Comparison of ENCODE assay signal across 1 cellular context in genomic region chr13:40789275-40790231, GRCh38.
TF ChIP-seq lines count a peak whose summit lies in the region.

SLC25A15 (plus strand) TSS chr13:40789611; CDS start chr13:40793227, 3,616 bp downstream.

TF ChIP-seq in HepG2, 621 proteins besides CTCF, POLR2A, EP300 and RAD21 (continued from another document and continues in another):
- TF ChIP-seq RFXAP (CRISPR knock-in tag; IDR thresholded peaks at IDR 0.05; ENCODE audit: borderline replicate concordance) (peak; percentile 59; the same call in 1 of the 2 replicates), PBX3 (CRISPR knock-in tag; IDR thresholded peaks at IDR 0.05; ENCODE audit: borderline replicate concordance) (no peak), HNF1B (CRISPR knock-in tag; IDR thresholded peaks at IDR 0.05) (no peak), SMC3 (IDR thresholded peaks at IDR 0.05; ENCODE audit: low read length) (no peak), ZFP36L2 (CRISPR knock-in tag; IDR thresholded peaks at IDR 0.05) (no peak), ZBTB1 (CRISPR knock-in tag; IDR thresholded peaks at IDR 0.05; ENCODE audit: borderline replicate concordance) (no peak), ZNF3 (CRISPR knock-in tag; IDR thresholded peaks at IDR 0.05) (no peak), ZNF644 (CRISPR knock-in tag; IDR thresholded peaks at IDR 0.05; ENCODE audit: low read depth) (no peak), ZNF577 (CRISPR knock-in tag; IDR thresholded peaks at IDR 0.05; ENCODE audit: borderline replicate concordance, low read depth) (no peak), GLI4 (CRISPR knock-in tag; IDR thresholded peaks at IDR 0.05; ENCODE audit: borderline replicate concordance) (no peak), ETS1 (CRISPR knock-in tag; IDR thresholded peaks at IDR 0.05) (no peak), RARA (CRISPR knock-in tag; IDR thresholded peaks at IDR 0.05) (no peak), ZNF598 (CRISPR knock-in tag; IDR thresholded peaks at IDR 0.05; ENCODE audit: borderline replicate concordance) (no peak), STAT6 (CRISPR knock-in tag; IDR thresholded peaks at IDR 0.05; ENCODE audit: borderline replicate concordance) (no peak), ZNF784 (CRISPR knock-in tag; IDR thresholded peaks at IDR 0.05; ENCODE audit: borderline replicate concordance) (peak; percentile 67; the same call in 1 of the 2 replicates), TCF12 (IDR thresholded peaks at IDR 0.05) (no peak), TCF12 (CRISPR knock-in tag; IDR thresholded peaks at IDR 0.05) (no peak), PAXIP1 (CRISPR knock-in tag; conservative IDR thresholded peaks at IDR 0.05) (no peak; the same call in 1 of the 2 replicates), RARG (CRISPR knock-in tag; IDR thresholded peaks at IDR 0.05; ENCODE audit: low read depth) (no peak; the same call in 1 of the 2 replicates), ZNF546 (CRISPR knock-in tag; conservative IDR thresholded peaks at IDR 0.05) (peak; percentile 81; the same call in 1 of the 2 replicates), RBM22 (optimal IDR thresholded peaks at IDR 0.05; ENCODE audit: low read length) (no peak), ESRRA (CRISPR knock-in tag; IDR thresholded peaks at IDR 0.05; ENCODE audit: low read depth) (peak; percentile 33; the same call in 1 of the 2 replicates), SMAD9 (CRISPR knock-in tag; IDR thresholded peaks at IDR 0.05) (no peak), MXD1 (CRISPR knock-in tag; IDR thresholded peaks at IDR 0.05) (peak; percentile 28; the same call in 1 of the 2 replicates), U2AF2 (IDR thresholded peaks at IDR 0.05; ENCODE audit: low read depth, low read length) (no peak), ZNF589 (CRISPR knock-in tag; conservative IDR thresholded peaks at IDR 0.05) (no peak), ZNF350 (CRISPR knock-in tag; IDR thresholded peaks at IDR 0.05; ENCODE audit: borderline replicate concordance, low read depth) (no peak), ZNF776 (CRISPR knock-in tag; IDR thresholded peaks at IDR 0.05) (no peak), DPF2 (CRISPR knock-in tag; IDR thresholded peaks at IDR 0.05; ENCODE audit: borderline replicate concordance, low read depth) (no peak), TFAP4 (IDR thresholded peaks at IDR 0.05; ENCODE audit: borderline replicate concordance, low read depth) (no peak), KIAA2018 (CRISPR knock-in tag; IDR thresholded peaks at IDR 0.05; ENCODE audit: borderline replicate concordance) (no peak), ZNF430 (CRISPR knock-in tag; IDR thresholded peaks at IDR 0.05) (0 out of 2 replicates have a peak, but pooled peaks have one; percentile 57), ZNF460 (CRISPR knock-in tag; IDR thresholded peaks at IDR 0.05; ENCODE audit: borderline replicate concordance) (no peak), ZNF883 (CRISPR knock-in tag; IDR thresholded peaks at IDR 0.05; ENCODE audit: not compliant biosample characterization) (peak; percentile 65), FUBP1 (CRISPR knock-in tag; IDR thresholded peaks at IDR 0.05; ENCODE audit: borderline replicate concordance) (no peak)
